ENCODE assay signal across 8 cellular contexts in genomic region chr5:151196556-151197290, GRCh38. TPM values are rescaled to one million over a fixed set of nuclear protein-coding genes. Genes with fewer than 3 reads are reported as not detected.
DNase-seq lines count a peak whose midpoint lies in the region; ATAC-seq, FAIRE-seq and TF ChIP-seq lines count a peak whose summit lies in the region.

No MANE protein-coding gene starts in this region.

- intact Hi-C loops in right cardiac atrium (cut with DNase I) = no loop called here

- no peaks in the 10 kb centered on the region for H3K9me3 ChIP-seq in right cardiac atrium (ENCODE audit: control insufficient read depth, low read length)

- no peak for TF ChIP-seq POLR2A in GM12891 (IDR thresholded peaks at IDR 0.05; ENCODE audit: low read depth, low read length)

- WGBS in right cardiac atrium = 62% methylated on average over 5 of the region's 5 CpGs

- no peak overlapping the region for H3K4me3 ChIP-seq in right cardiac atrium (ENCODE audit: low read length)

- ATAC-seq in GM21390 (IDR thresholded peaks at IDR 0.05; ENCODE audit: unreplicated experiment) (peak; percentile 92), HG03520 (IDR thresholded peaks at IDR 0.05; ENCODE audit: unreplicated experiment) (peak; percentile 89), right cardiac atrium (peak; percentile 46 to 56)

- FAIRE-seq in GM12891 (lab: Jason Lieb, UNC) = peak; percentile 96

- peaks cover 2% of the 10 kb centered on the region for H3K4me1 ChIP-seq in right cardiac atrium (ENCODE audit: control insufficient read depth, insufficient read depth, low read length)

- H3K27ac ChIP-seq in right cardiac atrium (ENCODE audit: low read length) = peak overlapping the region; percentile 38

- DNase-seq in GM12891 (ENCODE audit: insufficient read length, low spot score) (peak; percentile 29), right cardiac atrium (no peak), NCI-H1048 (lab: John Stamatoyannopoulos, UW) (no peak), kidney glomerular epithelial cell (lab: John Stamatoyannopoulos, UW) (no peak), occipital lobe (lab: John Stamatoyannopoulos, UW) (no peak), NCI-H524 treated with DMSO at 0.1 percent for 48 hours (lab: John Stamatoyannopoulos, UW) (no peak)

- no peaks in the 10 kb centered on the region for H3K27me3 ChIP-seq in right cardiac atrium (ENCODE audit: control insufficient read depth, insufficient read depth)

TF ChIP-seq in GM12891, 5 proteins besides CTCF, POLR2A, EP300 and RAD21:
- TF ChIP-seq SPI1 (IDR thresholded peaks at IDR 0.05; ENCODE audit: low read depth, low read length) (peak; percentile 91), POU2F2 (IDR thresholded peaks at IDR 0.05; ENCODE audit: low read depth, low read length) (0 out of 2 replicates have a peak, but pooled peaks have one; percentile 10), TAF1 (IDR thresholded peaks at IDR 0.05; ENCODE audit: low read depth, low read length) (no peak), POLR2AphosphoS5 (IDR thresholded peaks at IDR 0.05; ENCODE audit: low read depth, low read length) (no peak)

RNA-seq across cellular contexts. Expression of gene CCDC69, which starts 27.2 kb away (rescaled TPM):
- 37.1 TPM for polyA plus RNA-seq in GM12891 (2012; ENCODE audit: low read depth, missing spikeins)
- total RNA-seq in right cardiac atrium (100 to 1,000 TPM; 167 to 194 (median 190) TPM), occipital lobe (0.78 TPM)
- 244 TPM for polyA plus RNA-seq in right cardiac atrium

RNA-seq across cellular contexts. Expression of gene ANXA6, which starts 39.1 kb away (rescaled TPM):
- 409 TPM for polyA plus RNA-seq in GM12891 (2012; ENCODE audit: low read depth, missing spikeins)
- total RNA-seq in right cardiac atrium = 100 to 1,000 TPM; 220 to 238 (median 232) TPM
- 203 TPM for polyA plus RNA-seq in right cardiac atrium
- total RNA-seq in occipital lobe = 74.7 TPM

RNA-seq across cellular contexts. Expression of gene GM2A, which starts 56.3 kb away (rescaled TPM):
- 67.3 TPM for polyA plus RNA-seq in GM12891 (2012; ENCODE audit: low read depth, missing spikeins)
- 10 to 100 TPM; 30.1 to 43.4 (median 35.3) TPM for total RNA-seq in right cardiac atrium
- polyA plus RNA-seq in right cardiac atrium = 27.7 TPM
- 12.6 TPM for total RNA-seq in occipital lobe

Comparison
In these comparisons a context has a peak if more than half of its experiments do, and no peak if none do; other contexts are left out.
1. RNA of gene CCDC69, which starts 27.2 kb away (total RNA-seq): 167 to 194 TPM in right cardiac atrium; 0.78 TPM in occipital lobe (single experiment); every median in the first group is over 10 times any median in the second.
2. Peak in every context shown above with its lines, with median percentiles within 50 percentile points of each other: ATAC-seq.